8 cellular contexts compared by ENCODE assay signal in genomic region chr16:58128181-58128631, GRCh38. TPM values are rescaled to one million over a fixed set of nuclear protein-coding genes. Genes with fewer than 3 reads are reported as not detected.
A peak's percentile ranks its signal among the peaks of the same experiment; 100 is the strongest.
DNase-seq lines count a peak whose midpoint lies in the region; ATAC-seq, FAIRE-seq and TF ChIP-seq lines count a peak whose summit lies in the region.

No MANE protein-coding gene starts in this region.

- peaks cover 18% of the 10 kb centered on the region for H3K4me1 ChIP-seq in prostate gland (replicated peaks)

- WGBS in prostate gland: 5% methylated on average over 6 of the region's 6 CpGs

- H3K9me3 ChIP-seq in prostate gland: no peaks in the 10 kb centered on the region

- ATAC-seq in SK-N-SH treated with all-trans-retinoic acid at 6 μM for 48 hours (0 out of 3 replicates have a peak, but pooled peaks have one; percentile 2), GM18511 (IDR thresholded peaks at IDR 0.05; ENCODE audit: unreplicated experiment) (no peak)

- no peak for DNase-seq in GM12864 (ENCODE audit: low read depth)
- DNase-seq in fibroblast of the aortic adventitia (ENCODE audit: low read depth): no peak
- no peak for DNase-seq in prostate gland (ENCODE audit: low spot score)
- no peak for DNase-seq in cerebellar nuclear complex (lab: John Stamatoyannopoulos, UW)
- DNase-seq in D721Med (ENCODE audit: insufficient read length, low spot score): no peak
- DNase-seq in NCI-H2029 treated with DMSO at 0.1 percent for 48 hours (lab: John Stamatoyannopoulos, UW): no peak

- no peak for FAIRE-seq in D721Med (lab: Jason Lieb, UNC)

- H3K36me3 ChIP-seq in prostate gland: no peaks in the 10 kb centered on the region

- no peak for TF ChIP-seq POLR2A in prostate gland (IDR thresholded peaks at IDR 0.05)

- peak overlapping the region; percentile 80 to 89 for H3K27ac ChIP-seq in prostate gland

- intact Hi-C loops in prostate gland (cut with DNase I): loop anchor here (5.0 to 10.0 kb wide), 2 partner anchors 106 to 223 kb away; no protein-coding TSS in a partner anchor

- TF ChIP-seq CTCF in GM12864 (IDR thresholded peaks at IDR 0.05; ENCODE audit: low read depth, low read length, missing control alignments) (no peak), fibroblast of the aortic adventitia (IDR thresholded peaks at IDR 0.05; ENCODE audit: insufficient read depth, low read length) (no peak), prostate gland (IDR thresholded peaks at IDR 0.05) (no peak), D721Med (IDR thresholded peaks at IDR 0.05; ENCODE audit: insufficient read depth, missing control alignments) (no peak)

- H3K4me3 ChIP-seq in GM12864 (ENCODE audit: low read depth, low read length) (peak overlapping the region; percentile 66), fibroblast of the aortic adventitia (ENCODE audit: low read depth, low read length) (peak overlapping the region; percentile 95), prostate gland (peak overlapping the region; percentile 87 to 88)

- no peaks in the 10 kb centered on the region for H3K27me3 ChIP-seq in prostate gland (replicated peaks; ENCODE audit: insufficient read depth)

TF ChIP-seq in SK-N-SH treated with all-trans-retinoic acid at 6 μM for 48 hours, 23 proteins besides CTCF, POLR2A, EP300 and RAD21:
- TF ChIP-seq CSRNP3 (CRISPR knock-in tag; IDR thresholded peaks at IDR 0.05) (no peak), PATZ1 (CRISPR knock-in tag; IDR thresholded peaks at IDR 0.05; ENCODE audit: borderline replicate concordance) (no peak), ESRRG (CRISPR knock-in tag; IDR thresholded peaks at IDR 0.05) (no peak)

RNA-seq across cellular contexts. Expression of gene CFAP20, which starts 1.0 kb away (rescaled TPM):
- total RNA-seq in fibroblast of the aortic adventitia (ENCODE audit: low replicate concordance): 13.4 and 35.7 TPM in 2 replicates
- 10 to 100 TPM; 27.2 to 77.7 TPM for total RNA-seq in prostate gland
